Comparison of ENCODE assay signal across 8 cellular contexts in the genomic region with DNA sequence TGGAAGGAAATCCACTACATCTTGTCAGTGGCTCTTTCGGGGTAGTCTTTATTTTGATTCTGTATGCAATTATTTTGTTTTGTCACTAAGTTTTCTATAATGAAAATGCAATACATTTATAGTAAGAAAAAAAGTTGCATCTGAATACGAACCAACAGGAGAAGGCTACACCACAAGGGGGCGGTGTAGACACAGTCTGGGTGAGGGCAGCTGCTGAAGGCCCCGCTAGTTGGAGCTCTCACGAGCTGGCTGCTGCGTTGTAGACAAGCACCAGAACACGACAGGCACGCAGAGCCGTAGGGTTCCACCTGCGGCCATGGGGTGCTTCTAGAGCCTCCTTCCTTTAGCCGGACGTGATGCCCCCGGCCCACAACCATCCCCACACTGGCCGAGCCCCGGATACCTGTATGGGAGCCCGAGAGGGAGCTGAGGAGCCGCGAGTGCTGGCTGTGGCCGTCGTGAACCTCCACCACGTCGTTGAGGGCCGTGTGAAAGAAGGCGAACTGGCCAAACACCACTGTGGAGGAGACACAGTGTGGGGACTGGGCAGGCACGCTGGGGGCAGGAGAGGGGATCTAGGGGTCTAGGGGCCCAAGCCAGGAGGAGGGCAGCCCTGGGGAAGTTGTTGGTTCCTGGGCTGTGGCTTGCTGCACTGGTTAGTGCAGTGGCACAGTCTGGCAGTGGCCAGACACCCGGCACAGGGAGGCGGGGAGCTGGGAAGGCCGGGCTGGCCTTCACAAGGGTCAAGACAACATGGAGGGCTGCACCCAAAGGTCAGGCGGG.
DNase-seq lines count a peak whose midpoint lies in the region; ATAC-seq lines count a peak whose summit lies in the region.

No MANE protein-coding gene starts in this region.

- ATAC-seq in HG03103 (IDR thresholded peaks at IDR 0.05; ENCODE audit: low read depth, unreplicated experiment) (peak; percentile 81), HG02840 (IDR thresholded peaks at IDR 0.05; ENCODE audit: low FRiP score, unreplicated experiment) (no peak)

- peak; percentile 89 for DNase-seq in DMS79 treated with DMSO at 0.1 percent for 48 hours (lab: John Stamatoyannopoulos, UW)
- DNase-seq in NCI-H460 (ENCODE audit: extremely low read depth, low read depth), result peak; percentile 79
- DNase-seq in activated CD4-positive, alpha-beta T cell treated with anti-CD3 and anti-CD28 coated beads for 24 hours (ENCODE audit: low read depth in 2 of 2), result peak; percentile 86 to 90
- DNase-seq in cerebellum (ENCODE audit: low spot score), result peak; percentile 75
- DNase-seq in left kidney (ENCODE audit: low read depth, low spot score), result peak; percentile 95
- DNase-seq in stimulated activated CD4-positive, alpha-beta T cell treated with anti-CD3 and anti-CD28 coated beads, Interleukin-4, amount 100 ng/mL, for 1 hour, result peak; percentile 87
